ENCODE assay signal across 11 cellular contexts in genomic region chr17:31509095-31509804, GRCh38.
A peak's percentile ranks its signal among the peaks of the same experiment; 100 is the strongest.
DNase-seq lines count a peak whose midpoint lies in the region; ATAC-seq, FAIRE-seq and TF ChIP-seq lines count a peak whose summit lies in the region.
"Had no signal": no experiment of that assay in that cellular context is flagged by ENCODE, and none has a peak within 500 bp of the region (broad histone marks: within the 10 kb centered on the region; RNA-seq: fewer than 3 reads in every experiment).

No MANE protein-coding gene starts in this region.

- peak overlapping the region; percentile 84 for H3K4me2 ChIP-seq in Loucy (ENCODE audit: low read depth, low read length, poor library complexity, severe bottlenecking)
- H3K4me2 ChIP-seq in H1 (ENCODE audit: insufficient read depth in 1 of 2, low read depth in 2 of 2, low read length in 2 of 2), result no peak overlapping the region

- H3K14ac ChIP-seq in H1 (ENCODE audit: insufficient read length), result no peak overlapping the region

- TF ChIP-seq CTCF in Loucy (conservative IDR thresholded peaks at IDR 0.05; ENCODE audit: low read length) (no peak), H1 (IDR thresholded peaks at IDR 0.05; ENCODE audit: control extremely low read depth in 1 of 3, insufficient read depth in 1 of 3, low read depth in 1 of 3, low read length in 3 of 3) (no peak), stomach (IDR thresholded peaks at IDR 0.05) (no peak)

- POLR2A ChIA-PET in H1 (lab: Charles Lee; ENCODE audit: partially characterized antibody), result interaction anchor here (0.6 to 2.7 kb wide), 3 partner anchors 10 to 343 kb away, joined by 3 to 16 read pairs (median 3); no protein-coding TSS in a partner anchor

- H3K4me1 ChIP-seq in Loucy (ENCODE audit: insufficient read depth, low read length, poor library complexity, severe bottlenecking), result peaks cover 30% of the 10 kb centered on the region
- H3K4me1 ChIP-seq in H1 (replicated peaks in 1 of 4; ENCODE audit: control insufficient read depth in 3 of 4, insufficient read depth in 4 of 4, low read length in 3 of 4), result peaks cover 0 to 9% (median 5%) of the 10 kb centered on the region in 4 experiments; a peak in 6 of 7 replicates
- peaks cover 35 to 48% (median 42%) of the 10 kb centered on the region in 4 donors for H3K4me1 ChIP-seq in stomach

- FAIRE-seq in H1 (lab: Jason Lieb, UNC) (no peak), H54 (lab: Jason Lieb, UNC) (no peak)
- FAIRE-seq: A204.1, TTC549 had no signal

- no peak overlapping the region for H2BK15ac ChIP-seq in H1 (ENCODE audit: low read length)

- peaks cover 34% of the 10 kb centered on the region for H3K4me1 Mint-ChIP-seq in T-helper 1 cell treated with Interleukin-12 subunit alpha and Interleukin-12 subunit beta and Interleukin-4 antibody, amounts not matched to agents 30 μg/mL and 1 μg/mL, for 36 hours (ENCODE audit: low read depth)

- no peaks in the 10 kb centered on the region for H3K36me3 ChIP-seq in Loucy (ENCODE audit: insufficient read depth, low read length)
- no peaks in the 10 kb centered on the region for H3K36me3 ChIP-seq in H1 (ENCODE audit: control insufficient read depth in 2 of 4, insufficient read depth in 4 of 4, low read length in 3 of 4)
- no peaks in the 10 kb centered on the region for H3K36me3 ChIP-seq in stomach

- H3K9ac ChIP-seq in Loucy (ENCODE audit: low read depth, low read length, poor library complexity, severe bottlenecking) (peak overlapping the region; percentile 67), H1 (replicated peaks in 1 of 4; ENCODE audit: extremely low read depth in 1 of 4, low read depth in 3 of 4, low read length in 3 of 4) (no peak overlapping the region)

- intact Hi-C loops in stomach (cut with DNase I; ENCODE audit: low total_unique reads), result no loop called here

- no peaks in the 10 kb centered on the region for H3K27me3 Mint-ChIP-seq in T-helper 1 cell treated with Interleukin-12 subunit alpha and Interleukin-12 subunit beta and Interleukin-4 antibody, amounts not matched to agents 30 μg/mL and 1 μg/mL, for 36 hours (ENCODE audit: low read depth)

- H2BK5ac ChIP-seq in H1 (ENCODE audit: low read depth, low read length), result peak overlapping the region; percentile 73

- peaks cover 5% of the 10 kb centered on the region; the same call in 1 of the 2 replicates for H3F3A ChIP-seq in Loucy (ENCODE audit: low read depth)

- no peak overlapping the region for H4K5ac ChIP-seq in H1 (ENCODE audit: insufficient read length, low read depth, low read length)

- no peak overlapping the region for H3K27ac ChIP-seq in H1 (ENCODE audit: low read depth, low read length)
- H3K27ac ChIP-seq in stomach, result peak overlapping the region; percentile 68 to 89 (median 76)

- no peak overlapping the region for H3K4ac ChIP-seq in H1 (replicated peaks; ENCODE audit: insufficient read length, low read depth, low read length)

- TF ChIP-seq EP300 in H1 (IDR thresholded peaks at IDR 0.05; ENCODE audit: borderline replicate concordance in 1 of 2, low read depth in 2 of 2, low read length in 2 of 2), result no peak
- no peak for TF ChIP-seq EP300 in stomach (IDR thresholded peaks at IDR 0.05)

- no peak overlapping the region for H3K18ac ChIP-seq in H1 (ENCODE audit: extremely low read depth, low read length)

- no peak overlapping the region for H2BK20ac ChIP-seq in H1 (ENCODE audit: low read length)

- no peak overlapping the region for H2BK12ac ChIP-seq in H1 (ENCODE audit: low read depth, low read length)

- no peaks in the 10 kb centered on the region for H3K36me3 Mint-ChIP-seq in T-helper 1 cell treated with Interleukin-12 subunit alpha and Interleukin-12 subunit beta and Interleukin-4 antibody, amounts not matched to agents 30 μg/mL and 1 μg/mL, for 36 hours (ENCODE audit: low read depth)

- H2AFZ ChIP-seq in Loucy (ENCODE audit: low read length) (peak overlapping the region; percentile 3; the same call in 1 of the 2 replicates), H1 (ENCODE audit: low read length) (no peak overlapping the region)

- peaks cover 37% of the 10 kb centered on the region; the same call in 1 of the 2 replicates for H3K79me2 ChIP-seq in Loucy (ENCODE audit: insufficient read depth, low read length)
- peaks cover 0 to 54% of the 10 kb centered on the region in 2 experiments; a peak in 3 of 4 replicates for H3K79me2 ChIP-seq in H1 (ENCODE audit: control insufficient read depth in 1 of 2, insufficient read depth in 2 of 2, low read length in 2 of 2)

- no peak overlapping the region for H3K56ac ChIP-seq in H1 (replicated peaks; ENCODE audit: insufficient read length, low read depth, low read length)

- H3K79me1 ChIP-seq in H1 (ENCODE audit: low read depth, low read length), result peaks cover 7% of the 10 kb centered on the region

- TF ChIP-seq RAD21 in H1 (IDR thresholded peaks at IDR 0.05 in 1 of 2, conservative IDR thresholded peaks at IDR 0.05 in 1 of 2; ENCODE audit: low read depth in 2 of 2, low read length in 2 of 2), result no peak

- H4K8ac ChIP-seq in H1 (ENCODE audit: extremely low read depth, insufficient read depth, low read length), result no peak overlapping the region

- H4K91ac ChIP-seq in H1 (replicated peaks; ENCODE audit: insufficient read length, low read length), result no peak overlapping the region

- 83% methylated on average over 13 of the region's 13 CpGs; no CpG with 5 or more reads in 1 of the 2 experiments for WGBS in H1 (ENCODE audit: extremely low coverage in 1 of 2, insufficient coverage in 1 of 2, insufficient read length in 1 of 2, insufficient replicate concordance in 2 of 2, low coverage in 1 of 2, low lambda C conversion rate in 2 of 2, missing lambda C conversion rate in 1 of 2), 2 experiments
- 31 to 48% (median 41%) methylated on average over 9 to 13 of the region's 13 CpGs for WGBS in stomach, 5 donors

- H3K27ac Mint-ChIP-seq in T-helper 1 cell treated with Interleukin-12 subunit alpha and Interleukin-12 subunit beta and Interleukin-4 antibody, amounts not matched to agents 30 μg/mL and 1 μg/mL, for 36 hours, result peak overlapping the region; percentile 99

- no peak overlapping the region for H2BK120ac ChIP-seq in H1 (replicated peaks; ENCODE audit: low read depth, low read length)

- no peaks in the 10 kb centered on the region for H3K9me3 Mint-ChIP-seq in T-helper 1 cell treated with Interleukin-12 subunit alpha and Interleukin-12 subunit beta and Interleukin-4 antibody, amounts not matched to agents 30 μg/mL and 1 μg/mL, for 36 hours

- TF ChIP-seq POLR2A in H1 (IDR thresholded peaks at IDR 0.05; ENCODE audit: control extremely low read depth in 1 of 2, low read depth in 2 of 2, low read length in 2 of 2) (no peak), stomach (IDR thresholded peaks at IDR 0.05) (no peak), H54 (IDR thresholded peaks at IDR 0.05; ENCODE audit: low read depth, low read length) (no peak)

- H3K23me2 ChIP-seq in H1 (ENCODE audit: low read depth, low read length), result no peaks in the 10 kb centered on the region

- H4K20me1 ChIP-seq in Loucy (ENCODE audit: insufficient read depth, low read length, poor library complexity, severe bottlenecking), result no peaks in the 10 kb centered on the region
- H4K20me1 ChIP-seq in H1 (replicated peaks in 1 of 2; ENCODE audit: control insufficient read depth in 1 of 2, insufficient read depth in 2 of 2, low read length in 2 of 2), result peaks cover 5 to 9% of the 10 kb centered on the region in 2 experiments

- H3K9me3 ChIP-seq in Loucy (ENCODE audit: insufficient read depth, low read depth, low read length) (no peaks in the 10 kb centered on the region), H1 (ENCODE audit: insufficient read depth in 2 of 2, low read depth in 1 of 2, low read length in 1 of 2) (no peaks in the 10 kb centered on the region), stomach (no peaks in the 10 kb centered on the region)

- peak overlapping the region; percentile 72 for H3K4me3 Mint-ChIP-seq in T-helper 1 cell treated with Interleukin-12 subunit alpha and Interleukin-12 subunit beta and Interleukin-4 antibody, amounts not matched to agents 30 μg/mL and 1 μg/mL, for 36 hours

- ATAC-seq in GM18873 (IDR thresholded peaks at IDR 0.05; ENCODE audit: low FRiP score, unreplicated experiment), result no peak

- CTCF ChIA-PET in H1 (lab: Charles Lee; ENCODE audit: partially characterized antibody), result interaction anchor here (0.6 to 11.5 kb wide), 25 partner anchors 9 to 333 kb away, joined by 3 to 144 read pairs (median 4); no protein-coding TSS in a partner anchor

- H3K9me2 ChIP-seq in Loucy (replicated peaks; ENCODE audit: low read depth, low read length), result no peaks in the 10 kb centered on the region

- H3K23ac ChIP-seq in H1 (ENCODE audit: insufficient read length), result no peak overlapping the region

- no peaks in the 10 kb centered on the region for H3K27me3 ChIP-seq in Loucy (ENCODE audit: insufficient read depth, low read length, poor library complexity, severe bottlenecking)
- H3K27me3 ChIP-seq in H1 (replicated peaks in 1 of 4; ENCODE audit: control insufficient read depth in 3 of 4, extremely low read depth in 1 of 4, insufficient read depth in 3 of 4, low read length in 3 of 4), result no peaks in the 10 kb centered on the region
- no peaks in the 10 kb centered on the region for H3K27me3 ChIP-seq in stomach

- H2AK5ac ChIP-seq in H1 (ENCODE audit: low read depth, low read length), result no peak overlapping the region

- H3K4me3 ChIP-seq in Loucy (ENCODE audit: low read length, poor library complexity, severe bottlenecking) (peak overlapping the region; percentile 70), H1 (ENCODE audit: extremely low read depth in 1 of 4, insufficient read depth in 2 of 4, low read depth in 3 of 4, low read length in 4 of 4) (no peak overlapping the region), stomach (peak overlapping the region in 3 of 4 donors; percentile 13 to 20 (median 16))

- DNase-seq in T-helper 1 cell (no peak), H1 (ENCODE audit: low read depth in 1 of 2, low spot score in 2 of 2) (no peak), stomach (no peak), H54 (ENCODE audit: insufficient read length, low spot score) (no peak), NCI-H187 treated with DMSO at 0.1 percent for 48 hours (lab: John Stamatoyannopoulos, UW) (no peak)
- DNase-seq: stimulated activated CD4-positive, alpha-beta T cell treated with anti-CD3 and anti-CD28 coated beads, Interleukin-12 subunit alpha, Interleukin-12 subunit beta, amount 100 ng/mL, for 4 hours had no signal

TF ChIP-seq in H1, 55 proteins besides CTCF, POLR2A, EP300 and RAD21 (continues in another document):
- no peak for TF ChIP-seq CBX5 (IDR thresholded peaks at IDR 0.05; ENCODE audit: low read depth, low read length)
- TF ChIP-seq CREB1 (IDR thresholded peaks at IDR 0.05), result no peak
- TF ChIP-seq SP1 (IDR thresholded peaks at IDR 0.05; ENCODE audit: low read depth, low read length), result no peak
- TF ChIP-seq SP2 (IDR thresholded peaks at IDR 0.05; ENCODE audit: low read length), result no peak
- TF ChIP-seq POLR2AphosphoS5 (IDR thresholded peaks at IDR 0.05; ENCODE audit: low read depth, low read length), result no peak
- TF ChIP-seq GABPA (IDR thresholded peaks at IDR 0.05; ENCODE audit: borderline replicate concordance, insufficient read depth, low read length), result no peak
- TF ChIP-seq CHD2 (IDR thresholded peaks at IDR 0.05; ENCODE audit: low read length), result no peak
- TF ChIP-seq NANOG (IDR thresholded peaks at IDR 0.05; ENCODE audit: insufficient read depth, low read depth, low read length, poor library complexity, severe bottlenecking), result no peak
- TF ChIP-seq SIX5 (IDR thresholded peaks at IDR 0.05; ENCODE audit: low read depth, low read length), result no peak

Comparison
In these comparisons a context has a peak if more than half of its experiments do, and no peak if none do; other contexts are left out.
1. H3K4me3 ChIP-seq: peak in Loucy (single experiment) and stomach (3 of 4); none in H1 (0 of 4).